1 cellular context compared by ENCODE assay signal in genomic region chr4:85686398-85686797, GRCh38.
TF ChIP-seq lines count a peak whose summit lies in the region.

No MANE protein-coding gene starts in this region.

TF ChIP-seq in K562, 482 proteins besides CTCF, POLR2A, EP300 and RAD21 (continued from another document):
- TF ChIP-seq ZNF280B (CRISPR knock-in tag; IDR thresholded peaks at IDR 0.05) (no peak), TAF1 (IDR thresholded peaks at IDR 0.05; ENCODE audit: control insufficient read depth, extremely low read depth, insufficient read depth, low read length, severe bottlenecking) (no peak), MEF2A (IDR thresholded peaks at IDR 0.05; ENCODE audit: control insufficient read depth, low read depth, low read length) (no peak), CBFB (CRISPR knock-in tag; IDR thresholded peaks at IDR 0.05) (no peak), TEAD1 (CRISPR knock-in tag; IDR thresholded peaks at IDR 0.05) (no peak), PRDM10 (IDR thresholded peaks at IDR 0.05; ENCODE audit: partially characterized antibody) (no peak), ZKSCAN3 (CRISPR knock-in tag; IDR thresholded peaks at IDR 0.05) (no peak), RB1 (IDR thresholded peaks at IDR 0.05; ENCODE audit: low read depth) (no peak), HINFP (tag; conservative IDR thresholded peaks at IDR 0.05; ENCODE audit: low read depth) (no peak), HNRNPH1 (optimal IDR thresholded peaks at IDR 0.05; ENCODE audit: low read depth, low read length) (no peak), ZNF23 (CRISPR knock-in tag; IDR thresholded peaks at IDR 0.05) (no peak), TAF9B (IDR thresholded peaks at IDR 0.05; ENCODE audit: partially characterized antibody) (no peak), IRF9 (tag; IDR thresholded peaks at IDR 0.05) (no peak), ZNF224 (CRISPR knock-in tag; IDR thresholded peaks at IDR 0.05) (no peak), ZNF592 (IDR thresholded peaks at IDR 0.05) (no peak), ZNF174 (CRISPR knock-in tag; IDR thresholded peaks at IDR 0.05) (no peak)
